13 cellular contexts compared by ENCODE assay signal in genomic region chr2:239397856-239398470, GRCh38. TPM values are rescaled to one million over a fixed set of nuclear protein-coding genes. Genes with fewer than 3 reads are reported as not detected.
DNase-seq lines count a peak whose midpoint lies in the region; ATAC-seq lines count a peak whose summit lies in the region.
"Had no signal": no experiment of that assay in that cellular context is flagged by ENCODE, and none has a peak within 500 bp of the region (broad histone marks: within the 10 kb centered on the region; RNA-seq: fewer than 3 reads in every experiment).

No MANE protein-coding gene starts in this region.

- no peaks in the 10 kb centered on the region for H3K27me3 Mint-ChIP-seq in activated CD4-positive, alpha-beta T cell treated with anti-CD3 and anti-CD28 coated beads, Interleukin-2, amount 10 ng/mL, durations not matched to agents 7 days and 5 days
- no peaks in the 10 kb centered on the region for H3K27me3 Mint-ChIP-seq in activated CD8-positive, alpha-beta T cell treated with anti-CD3 and anti-CD28 coated beads, Interleukin-2, amount 10 ng/mL, durations not matched to agents 7 days and 5 days (ENCODE audit: low read depth)
- H3K27me3 Mint-ChIP-seq: activated CD8-positive, alpha-beta memory T cell treated with anti-CD3 and anti-CD28 coated beads, Interleukin-2, amount 10 ng/mL, durations not matched to agents 7 days and 5 days had no signal

- H3K9me3 ChIP-seq in NT2/D1 (ENCODE audit: insufficient read depth, low read length): no peaks in the 10 kb centered on the region
- H3K9me3 ChIP-seq: mucosa of descending colon had no signal

- H3K9ac ChIP-seq in NT2/D1 (ENCODE audit: insufficient read length, low read depth): peak overlapping the region; percentile 16
- H3K9ac ChIP-seq in rectal smooth muscle tissue (ENCODE audit: low read length): no peak overlapping the region

- H3K4me1 Mint-ChIP-seq in activated CD4-positive, alpha-beta T cell treated with anti-CD3 and anti-CD28 coated beads, Interleukin-2, amount 10 ng/mL, durations not matched to agents 7 days and 5 days: peaks cover 56% of the 10 kb centered on the region
- peaks cover 47% of the 10 kb centered on the region for H3K4me1 Mint-ChIP-seq in activated CD8-positive, alpha-beta T cell treated with anti-CD3 and anti-CD28 coated beads, Interleukin-2, amount 10 ng/mL, durations not matched to agents 7 days and 5 days (ENCODE audit: low read depth)

- ATAC-seq in activated CD8-positive, alpha-beta T cell treated with anti-CD3 and anti-CD28 coated beads, Interleukin-2, amount 10 ng/mL, durations not matched to agents 7 days and 5 days: no peak
- ATAC-seq: activated CD8-positive, alpha-beta memory T cell treated with anti-CD3 and anti-CD28 coated beads, Interleukin-2, amount 10 ng/mL, durations not matched to agents 7 days and 5 days; mucosa of descending colon; PC-3 had no signal

- CTCF ChIA-PET in activated CD4-positive, alpha-beta T cell treated with anti-CD3 and anti-CD28 coated beads, Interleukin-2, amount 10 ng/mL, durations not matched to agents 7 days and 5 days (lab: Charles Lee): interaction anchor here (1.4 kb wide), 1 partner anchor 14 kb away, joined by 3 read pairs; no protein-coding TSS in a partner anchor
- CTCF ChIA-PET in activated CD8-positive, alpha-beta T cell treated with anti-CD3 and anti-CD28 coated beads, Interleukin-2, amount 10 ng/mL, durations not matched to agents 7 days and 5 days (lab: Charles Lee): interaction anchor here (0.6 to 3.8 kb wide), 13 partner anchors 14 to 254 kb away, joined by 3 to 54 read pairs (median 3); no protein-coding TSS in a partner anchor

- peak overlapping the region; percentile 15 for H3K27ac Mint-ChIP-seq in activated CD4-positive, alpha-beta T cell treated with anti-CD3 and anti-CD28 coated beads, Interleukin-2, amount 10 ng/mL, durations not matched to agents 7 days and 5 days
- no peak overlapping the region for H3K27ac Mint-ChIP-seq in activated CD8-positive, alpha-beta T cell treated with anti-CD3 and anti-CD28 coated beads, Interleukin-2, amount 10 ng/mL, durations not matched to agents 7 days and 5 days
- H3K27ac Mint-ChIP-seq: activated CD8-positive, alpha-beta memory T cell treated with anti-CD3 and anti-CD28 coated beads, Interleukin-2, amount 10 ng/mL, durations not matched to agents 7 days and 5 days had no signal

- H3K27me3 ChIP-seq in NT2/D1 (ENCODE audit: insufficient read depth, insufficient read length) (no peaks in the 10 kb centered on the region), rectal smooth muscle tissue (ENCODE audit: control insufficient read depth, insufficient read depth, low read length) (no peaks in the 10 kb centered on the region)
- H3K27me3 ChIP-seq: brain microvascular endothelial cell had no signal

- POLR2A ChIA-PET in activated CD4-positive, alpha-beta T cell treated with anti-CD3 and anti-CD28 coated beads, Interleukin-2, amount 10 ng/mL, durations not matched to agents 7 days and 5 days (lab: Charles Lee): no interaction called here
- POLR2A ChIA-PET in activated CD8-positive, alpha-beta T cell treated with anti-CD3 and anti-CD28 coated beads, Interleukin-2, amount 10 ng/mL, durations not matched to agents 7 days and 5 days (lab: Charles Lee): interaction anchor here (0.6 to 1.3 kb wide), 2 partner anchors 76 to 109 kb away, joined by 3 to 4 read pairs; no protein-coding TSS in a partner anchor

- no peak for DNase-seq in activated CD4-positive, alpha-beta T cell treated with anti-CD3 and anti-CD28 coated beads, Interleukin-2, amount 10 ng/mL, durations not matched to agents 7 days and 5 days
- no peak for DNase-seq in activated CD4-positive, alpha-beta T cell treated with anti-CD3 and anti-CD28 coated beads, Interleukin-2, amount 50 U/mL, for 48 hours
- DNase-seq in NT2/D1 (ENCODE audit: low read depth, low spot score): no peak
- DNase-seq in fibroblast of the conjunctiva (ENCODE audit: low read depth): peak; percentile 53
- no peak for DNase-seq in RPMI8226
- no peak for DNase-seq in activated CD8-positive, alpha-beta T cell treated with anti-CD3 and anti-CD28 coated beads, Interleukin-2, amount 10 ng/mL, durations not matched to agents 7 days and 5 days
- DNase-seq in SKM-1 treated with dmso at 0.1 percent for 144 hours (lab: John Stamatoyannopoulos, UW; ENCODE audit: unreplicated experiment): no peak
- DNase-seq: brain microvascular endothelial cell, mucosa of descending colon, PC-3, T1000 had no signal

- no peaks in the 10 kb centered on the region for H3K9me3 Mint-ChIP-seq in activated CD4-positive, alpha-beta T cell treated with anti-CD3 and anti-CD28 coated beads, Interleukin-2, amount 10 ng/mL, durations not matched to agents 7 days and 5 days
- H3K9me3 Mint-ChIP-seq in activated CD8-positive, alpha-beta T cell treated with anti-CD3 and anti-CD28 coated beads, Interleukin-2, amount 10 ng/mL, durations not matched to agents 7 days and 5 days (ENCODE audit: insufficient read depth): no peaks in the 10 kb centered on the region

- H3K4me3 Mint-ChIP-seq in activated CD4-positive, alpha-beta T cell treated with anti-CD3 and anti-CD28 coated beads, Interleukin-2, amount 10 ng/mL, durations not matched to agents 7 days and 5 days: no peak overlapping the region
- no peak overlapping the region for H3K4me3 Mint-ChIP-seq in activated CD8-positive, alpha-beta T cell treated with anti-CD3 and anti-CD28 coated beads, Interleukin-2, amount 10 ng/mL, durations not matched to agents 7 days and 5 days
- H3K4me3 Mint-ChIP-seq: activated CD8-positive, alpha-beta memory T cell treated with anti-CD3 and anti-CD28 coated beads, Interleukin-2, amount 10 ng/mL, durations not matched to agents 7 days and 5 days had no signal

- peaks cover 11% of the 10 kb centered on the region for H3K36me3 Mint-ChIP-seq in activated CD4-positive, alpha-beta T cell treated with anti-CD3 and anti-CD28 coated beads, Interleukin-2, amount 10 ng/mL, durations not matched to agents 7 days and 5 days (ENCODE audit: low read depth)
- H3K36me3 Mint-ChIP-seq in activated CD8-positive, alpha-beta T cell treated with anti-CD3 and anti-CD28 coated beads, Interleukin-2, amount 10 ng/mL, durations not matched to agents 7 days and 5 days (ENCODE audit: low read depth): peaks cover 10% of the 10 kb centered on the region

- H3K27ac ChIP-seq in rectal smooth muscle tissue (ENCODE audit: low read depth, low read length): peak overlapping the region; percentile 87
- H3K27ac ChIP-seq: brain microvascular endothelial cell had no signal

- no peak overlapping the region for H3K4me3 ChIP-seq in NT2/D1 (ENCODE audit: insufficient read length, low read depth)
- no peak overlapping the region for H3K4me3 ChIP-seq in rectal smooth muscle tissue (ENCODE audit: low read length)
- H3K4me3 ChIP-seq: mucosa of descending colon had no signal

- H3K4me1 ChIP-seq in NT2/D1 (ENCODE audit: insufficient read depth, insufficient read length) (no peaks in the 10 kb centered on the region), rectal smooth muscle tissue (ENCODE audit: control insufficient read depth, insufficient read depth, low read length) (peaks cover 28% of the 10 kb centered on the region)

- H3K36me3 ChIP-seq in NT2/D1 (ENCODE audit: insufficient read depth, insufficient read length, low read length) (no peaks in the 10 kb centered on the region), rectal smooth muscle tissue (ENCODE audit: control insufficient read depth, insufficient read depth, low read length) (no peaks in the 10 kb centered on the region)
- H3K36me3 ChIP-seq: brain microvascular endothelial cell had no signal

RNA-seq across cellular contexts. Expression of gene HDAC4, which starts 2.9 kb away (rescaled TPM):
- total RNA-seq in activated CD4-positive, alpha-beta T cell treated with anti-CD3 and anti-CD28 coated beads, Interleukin-2, amount 10 ng/mL, durations not matched to agents 7 days and 5 days: 10 to 100 TPM; 57.1 to 68.4 TPM
- total RNA-seq in activated CD8-positive, alpha-beta T cell treated with anti-CD3 and anti-CD28 coated beads, Interleukin-2, amount 10 ng/mL, durations not matched to agents 7 days and 5 days: 10 to 100 TPM; 50.7 to 58.8 TPM
